Comparison of ENCODE assay signal across 2 cellular contexts in the genomic region with DNA sequence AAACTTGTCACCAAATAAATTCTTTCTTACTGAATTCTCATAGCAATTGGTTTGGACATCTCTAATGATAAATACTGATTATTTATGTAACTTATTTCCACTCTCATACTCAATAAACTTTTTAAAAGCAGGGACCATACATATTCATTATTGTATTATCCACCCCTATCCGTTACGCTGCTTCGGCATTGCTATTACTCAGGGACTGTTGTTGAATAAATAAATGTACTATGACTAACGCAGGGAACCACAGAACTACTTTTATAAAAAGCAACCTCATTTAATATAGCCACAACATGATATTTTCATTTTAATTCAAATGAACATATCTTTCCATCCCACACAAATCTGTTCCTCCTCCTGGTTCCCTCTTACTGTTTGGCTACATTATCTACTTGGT.
TF ChIP-seq lines count a peak whose summit lies in the region.

No MANE protein-coding gene starts in this region.

TF ChIP-seq in IMR-90, 13 proteins besides CTCF, POLR2A, EP300 and RAD21 (continued from another document):
- TF ChIP-seq MAZ (IDR thresholded peaks at IDR 0.05; ENCODE audit: borderline replicate concordance, low read depth, low read length) (no peak), MAFK (IDR thresholded peaks at IDR 0.05; ENCODE audit: low read depth, low read length) (no peak)
TF ChIP-seq in IMR-90: peak in this region for 1.

TF ChIP-seq in HEK293T, 16 proteins besides CTCF, POLR2A, EP300 and RAD21 (continued from another document):
- TF ChIP-seq CTBP1 (IDR thresholded peaks at IDR 0.05; ENCODE audit: borderline replicate concordance) = no peak
- no peak for TF ChIP-seq SUZ12 (IDR thresholded peaks at IDR 0.05)
- no peak for TF ChIP-seq FOXK2 (IDR thresholded peaks at IDR 0.05)
- TF ChIP-seq FOXM1 (IDR thresholded peaks at IDR 0.05; ENCODE audit: borderline replicate concordance) = no peak
- TF ChIP-seq TARDBP (IDR thresholded peaks at IDR 0.05) = no peak
- TF ChIP-seq, protein P1, sequence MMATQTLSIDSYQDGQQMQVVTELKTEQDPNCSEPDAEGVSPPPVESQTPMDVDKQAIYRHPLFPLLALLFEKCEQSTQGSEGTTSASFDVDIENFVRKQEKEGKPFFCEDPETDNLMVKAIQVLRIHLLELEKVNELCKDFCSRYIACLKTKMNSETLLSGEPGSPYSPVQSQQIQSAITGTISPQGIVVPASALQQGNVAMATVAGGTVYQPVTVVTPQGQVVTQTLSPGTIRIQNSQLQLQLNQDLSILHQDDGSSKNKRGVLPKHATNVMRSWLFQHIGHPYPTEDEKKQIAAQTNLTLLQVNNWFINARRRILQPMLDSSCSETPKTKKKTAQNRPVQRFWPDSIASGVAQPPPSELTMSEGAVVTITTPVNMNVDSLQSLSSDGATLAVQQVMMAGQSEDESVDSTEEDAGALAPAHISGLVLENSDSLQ (IDR thresholded peaks at IDR 0.05) = no peak
- TF ChIP-seq FOXA1 (IDR thresholded peaks at IDR 0.05) = no peak
